ENCODE assay signal across 10 cellular contexts in the genomic region with DNA sequence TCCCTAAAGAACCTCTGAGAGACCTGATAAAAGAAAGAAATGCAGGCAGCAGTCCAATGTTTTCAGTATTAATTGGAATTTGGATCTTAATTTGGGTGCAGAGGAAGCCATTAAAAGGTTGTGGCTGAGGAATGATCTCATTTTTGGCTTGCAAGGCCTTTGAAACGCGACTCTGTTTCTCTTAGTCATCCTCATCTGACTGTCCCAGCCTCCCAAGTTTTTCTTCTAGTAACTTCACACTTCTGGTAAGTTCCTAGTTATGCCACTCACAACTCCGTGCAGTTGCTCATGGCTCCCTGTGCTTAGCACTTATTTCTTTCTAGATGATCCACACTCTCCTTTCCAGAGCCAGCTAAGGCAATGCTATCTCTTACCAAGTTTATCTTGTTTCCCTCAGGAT.
DNase-seq lines count a peak whose midpoint lies in the region; ATAC-seq, FAIRE-seq and TF ChIP-seq lines count a peak whose summit lies in the region.
"Had no signal": no experiment of that assay in that cellular context is flagged by ENCODE, and none has a peak within 500 bp of the region (broad histone marks: within the 10 kb centered on the region; RNA-seq: fewer than 3 reads in every experiment).

No MANE protein-coding gene starts in this region.

- H3K27me3 ChIP-seq in BLaER1: no peaks in the 10 kb centered on the region
- H3K27me3 ChIP-seq in MM.1S (replicated peaks; ENCODE audit: insufficient read depth, low read length): no peaks in the 10 kb centered on the region
- H3K27me3 ChIP-seq in osteoblast (ENCODE audit: insufficient read depth, low read length): no peaks in the 10 kb centered on the region
- H3K27me3 ChIP-seq in dorsolateral prefrontal cortex: no peaks in the 10 kb centered on the region
- H3K27me3 ChIP-seq in HepG2 (ENCODE audit: control insufficient read depth in 1 of 2, insufficient read depth in 2 of 2, low read length in 2 of 2): peaks cover 0 to 6% of the 10 kb centered on the region in 2 experiments; a peak in 2 of 5 replicates

- ATAC-seq in HG03565 (IDR thresholded peaks at IDR 0.05; ENCODE audit: unreplicated experiment) (no peak), HepG2 (no peak)

- H3K9me2 ChIP-seq in MM.1S (replicated peaks; ENCODE audit: insufficient read depth, low read length): no peaks in the 10 kb centered on the region

- peak overlapping the region; percentile 61 for H3K4me2 ChIP-seq in BLaER1
- peak overlapping the region; percentile 42 for H3K4me2 ChIP-seq in MM.1S (ENCODE audit: low read depth, low read length)
- peak overlapping the region; percentile 12 for H3K4me2 ChIP-seq in osteoblast (ENCODE audit: insufficient read depth, low read length)
- H3K4me2 ChIP-seq in HepG2 (ENCODE audit: low read depth, low read length): no peak overlapping the region

- intact Hi-C loops in dorsolateral prefrontal cortex (cut with DNase I): no loop called here
- intact Hi-C loops in HepG2 (cut with micrococcal nuclease; ENCODE audit: unreplicated experiment): no loop called here

- 0 out of 2 replicates have a peak overlapping the region, but pooled peaks have one; percentile 22 for H2AFZ ChIP-seq in MM.1S (ENCODE audit: low read length)
- peak overlapping the region; percentile 51 for H2AFZ ChIP-seq in osteoblast (ENCODE audit: low read length)
- H2AFZ ChIP-seq in HepG2 (ENCODE audit: low read length): no peak overlapping the region

- DNase-seq in MM.1S (peak; percentile 27), epithelial cell of proximal tubule (ENCODE audit: low read depth) (peak; percentile 35), osteoblast (ENCODE audit: insufficient read length, low spot score, missing footprints) (peak; percentile 80), dorsolateral prefrontal cortex (no peak), HepG2 (ENCODE audit: low spot score) (no peak)
- no peak for DNase-seq in activated CD8-positive, alpha-beta memory T cell treated with anti-CD3 and anti-CD28 coated beads, Interleukin-2, amount 50 U/mL, for 48 hours
- DNase-seq: NCI-H2227 treated with DMSO at 0.1 percent for 48 hours had no signal

- H3K9me3 ChIP-seq in BLaER1 (no peaks in the 10 kb centered on the region), MM.1S (replicated peaks; ENCODE audit: insufficient read depth, low read length) (no peaks in the 10 kb centered on the region), osteoblast (ENCODE audit: low read depth, low read length) (no peaks in the 10 kb centered on the region), HepG2 (ENCODE audit: low read length) (no peaks in the 10 kb centered on the region)

- peaks cover 19% of the 10 kb centered on the region for H3K4me1 ChIP-seq in BLaER1
- H3K4me1 ChIP-seq in MM.1S (ENCODE audit: low read length): peaks cover 28% of the 10 kb centered on the region
- H3K4me1 ChIP-seq in osteoblast (ENCODE audit: insufficient read depth, low read length): peaks cover 9% of the 10 kb centered on the region
- H3K4me1 ChIP-seq in HepG2 (ENCODE audit: insufficient read depth, low read length): no peaks in the 10 kb centered on the region

- H4K20me1 ChIP-seq in BLaER1: no peaks in the 10 kb centered on the region
- no peaks in the 10 kb centered on the region for H4K20me1 ChIP-seq in MM.1S (ENCODE audit: insufficient read depth, low read length)
- H4K20me1 ChIP-seq in osteoblast (ENCODE audit: insufficient read depth, low read length): no peaks in the 10 kb centered on the region
- no peaks in the 10 kb centered on the region for H4K20me1 ChIP-seq in HepG2 (ENCODE audit: insufficient read depth, low read length)

- no TSS peak for BruUV-seq in HepG2 (replicated peaks; lab: Mats Ljungman, UMichigan)

- FAIRE-seq in HepG2 (lab: Jason Lieb, UNC): no peak

- H3K9ac ChIP-seq in BLaER1 (no peak overlapping the region), MM.1S (ENCODE audit: low read length) (no peak overlapping the region), HepG2 (ENCODE audit: insufficient read depth, low read depth, low read length) (no peak overlapping the region)

- H3K27ac ChIP-seq in BLaER1: peak overlapping the region; percentile 38; the same call in 1 of the 2 replicates
- H3K27ac ChIP-seq in MM.1S (ENCODE audit: low read length): peak overlapping the region; percentile 72
- H3K27ac ChIP-seq in osteoblast (ENCODE audit: low read depth, low read length): peak overlapping the region; percentile 26
- no peak overlapping the region for H3K27ac ChIP-seq in dorsolateral prefrontal cortex
- no peak overlapping the region for H3K27ac ChIP-seq in HepG2 (ENCODE audit: extremely low read length, insufficient read depth, low read length)
- H3K27ac ChIP-seq: HL-60 had no signal

- no peaks in the 10 kb centered on the region for H3K79me2 ChIP-seq in MM.1S (ENCODE audit: low read length)
- H3K79me2 ChIP-seq in osteoblast (ENCODE audit: insufficient read depth, low read length): no peaks in the 10 kb centered on the region
- no peaks in the 10 kb centered on the region for H3K79me2 ChIP-seq in HepG2 (ENCODE audit: insufficient read depth, low read length)

- H3F3A ChIP-seq in MM.1S (ENCODE audit: insufficient read depth, low read length): peaks cover 13% of the 10 kb centered on the region

- TF ChIP-seq RAD21 in HepG2 (CRISPR knock-in tag; IDR thresholded peaks at IDR 0.05): no peak

- TF ChIP-seq EP300 in HepG2 (IDR thresholded peaks at IDR 0.05; ENCODE audit: low read depth in 2 of 2, low read length in 2 of 2) (no peak), HepG2 (CRISPR knock-in tag; IDR thresholded peaks at IDR 0.05; ENCODE audit: borderline replicate concordance) (no peak)

- in situ Hi-C loops in HepG2 (cut with HindIII; ENCODE audit: extremely low pct_ligation_motif_present, low pct_unique_long_range_greater_than_20kb): no loop called here

- CTCF ChIA-PET in HepG2 (lab: Yijun Ruan, JAX; ENCODE audit: low intra/inter-chr PET ratio, low total read pairs): no interaction called here

- H3K4me3 ChIP-seq in BLaER1: no peak overlapping the region
- H3K4me3 ChIP-seq in MM.1S (ENCODE audit: low read length): no peak overlapping the region
- no peak overlapping the region for H3K4me3 ChIP-seq in epithelial cell of proximal tubule (ENCODE audit: low read depth, low read length)
- H3K4me3 ChIP-seq in osteoblast (ENCODE audit: insufficient read depth, low read length): no peak overlapping the region
- H3K4me3 ChIP-seq in dorsolateral prefrontal cortex: no peak overlapping the region
- H3K4me3 ChIP-seq in HepG2 (replicated peaks in 1 of 3; ENCODE audit: insufficient read depth in 1 of 3, low read depth in 2 of 3, low read length in 3 of 3): no peak overlapping the region

- POLR2A ChIA-PET in HepG2 (lab: Yijun Ruan, JAX): no interaction called here

- no peak for TF ChIP-seq POLR2A in HepG2 (IDR thresholded peaks at IDR 0.05; ENCODE audit: insufficient read depth in 1 of 2, low read depth in 2 of 2, low read length in 2 of 2)

- 2% methylated on average over 3 of the region's 3 CpGs for WGBS in HepG2 (ENCODE audit: low lambda C conversion rate)

- H3K36me3 ChIP-seq in BLaER1 (no peaks in the 10 kb centered on the region), MM.1S (replicated peaks; ENCODE audit: insufficient read depth, low read length) (no peaks in the 10 kb centered on the region), osteoblast (ENCODE audit: insufficient read depth, low read length) (no peaks in the 10 kb centered on the region), HepG2 (replicated peaks in 1 of 2; ENCODE audit: control insufficient read depth in 1 of 2, insufficient read depth in 2 of 2, low read length in 2 of 2) (no peaks in the 10 kb centered on the region)

- no peak for TF ChIP-seq CTCF in MM.1S (IDR thresholded peaks at IDR 0.05; ENCODE audit: low read length)
- no peak for TF ChIP-seq CTCF in epithelial cell of proximal tubule (conservative IDR thresholded peaks at IDR 0.05; ENCODE audit: low read depth, low read length)
- TF ChIP-seq CTCF in osteoblast (IDR thresholded peaks at IDR 0.05; ENCODE audit: extremely low read depth, low read depth, low read length): no peak
- no peak for TF ChIP-seq CTCF in dorsolateral prefrontal cortex (IDR thresholded peaks at IDR 0.05 in 54 of 56, conservative IDR thresholded peaks at IDR 0.05 in 2 of 56; ENCODE audit: low read depth in 1 of 56, partially characterized antibody in 56 of 56)
- TF ChIP-seq CTCF in HepG2 (CRISPR knock-in tag; IDR thresholded peaks at IDR 0.05): no peak

TF ChIP-seq in HepG2, 621 proteins besides CTCF, POLR2A, EP300 and RAD21 (continues in another document):
- TF ChIP-seq SOX13 (IDR thresholded peaks at IDR 0.05) (no peak), SOX13 (CRISPR knock-in tag; conservative IDR thresholded peaks at IDR 0.05 in 1 of 2, IDR thresholded peaks at IDR 0.05 in 1 of 2) (no peak), NR1H2 (CRISPR knock-in tag; IDR thresholded peaks at IDR 0.05; ENCODE audit: borderline replicate concordance, low read depth) (no peak), MAFF (IDR thresholded peaks at IDR 0.05; ENCODE audit: low read depth, low read length) (no peak), ZNF775 (CRISPR knock-in tag; IDR thresholded peaks at IDR 0.05; ENCODE audit: borderline replicate concordance) (no peak), REST (IDR thresholded peaks at IDR 0.05; ENCODE audit: borderline replicate concordance in 1 of 2, low read depth in 1 of 2, low read length in 2 of 2) (no peak), PRPF4 (IDR thresholded peaks at IDR 0.05; ENCODE audit: low read depth, low read length, poor library complexity, severe bottlenecking) (no peak), ZSCAN31 (CRISPR knock-in tag; IDR thresholded peaks at IDR 0.05; ENCODE audit: low read depth) (no peak)

Comparison
In these comparisons a context has a peak if more than half of its experiments do, and no peak if none do; other contexts are left out.
1. H3K27ac ChIP-seq: peak in BLaER1 (single experiment), MM.1S (single experiment) and osteoblast (single experiment); none in dorsolateral prefrontal cortex (0 of 59) and HepG2 (single experiment).
2. DNase-seq: peak in MM.1S (single experiment), epithelial cell of proximal tubule (single experiment) and osteoblast (single experiment); none in activated CD8-positive, alpha-beta memory T cell treated with anti-CD3 and anti-CD28 coated beads, Interleukin-2, amount 50 U/mL, for 48 hours (single experiment), dorsolateral prefrontal cortex (0 of 10) and HepG2 (single experiment).